25 cellular contexts compared by ENCODE assay signal in the genomic region with DNA sequence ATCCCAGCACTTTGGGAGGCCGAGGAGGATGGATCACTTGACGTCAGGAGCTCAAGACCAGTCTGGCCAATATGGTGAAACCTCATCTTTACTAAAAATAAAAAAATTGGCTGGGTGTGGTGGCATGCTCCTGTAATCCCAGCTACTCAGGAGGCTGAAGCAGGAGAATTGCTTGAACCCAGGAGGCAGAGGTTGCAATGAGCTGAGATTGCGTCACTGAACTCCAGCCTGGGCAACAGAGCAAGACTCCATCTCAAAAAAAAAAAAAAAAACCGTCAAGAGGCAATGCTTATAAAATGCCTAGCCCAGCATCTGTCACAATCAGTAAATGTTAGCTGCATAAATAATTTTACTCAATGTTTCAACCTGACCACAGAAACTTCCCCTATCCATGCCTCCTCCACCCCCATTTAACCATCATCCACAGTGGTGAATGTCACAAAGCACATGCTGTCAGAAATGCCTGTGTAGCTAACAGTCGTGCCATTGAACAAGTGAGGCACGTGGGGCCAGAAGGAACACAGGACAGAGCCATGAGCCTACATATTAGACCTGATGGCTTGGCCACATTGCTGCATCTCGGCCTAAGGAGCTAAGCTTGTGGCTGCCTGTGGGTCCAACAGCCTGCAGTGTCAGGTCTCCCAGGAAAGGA. TPM values are rescaled to one million over a fixed set of nuclear protein-coding genes. Genes with fewer than 3 reads are reported as not detected.
A peak's percentile ranks its signal among the peaks of the same experiment; 100 is the strongest.
DNase-seq lines count a peak whose midpoint lies in the region; ATAC-seq and TF ChIP-seq lines count a peak whose summit lies in the region.
"Had no signal": no experiment of that assay in that cellular context is flagged by ENCODE, and none has a peak within 500 bp of the region (broad histone marks: within the 10 kb centered on the region; RNA-seq: fewer than 3 reads in every experiment).

No MANE protein-coding gene starts in this region.

- peak; percentile 65 to 66 for ATAC-seq in activated T-cell treated with anti-CD3 and anti-CD28 coated beads, Interleukin-2, amount 50 U/mL, for 4 hours
- ATAC-seq in upper lobe of right lung (peak; percentile 68), WTC11 (no peak)
- ATAC-seq: mucosa of descending colon had no signal

- no peaks in the 10 kb centered on the region for H3K36me3 ChIP-seq in upper lobe of right lung
- H3K36me3 ChIP-seq in OCI-LY7 (ENCODE audit: insufficient read depth, low read length) = no peaks in the 10 kb centered on the region
- H3K36me3 ChIP-seq: adrenal gland, breast epithelium, neural progenitor cell, vagina had no signal

- BruUV-seq in OCI-LY7 (replicated peaks; lab: Mats Ljungman, UMichigan) = no TSS peak

- H3K4me3 ChIP-seq in upper lobe of right lung (no peak overlapping the region), OCI-LY7 (ENCODE audit: low read depth, low read length, poor library complexity, severe bottlenecking) (no peak overlapping the region)
- H3K4me3 ChIP-seq: adrenal gland, breast epithelium, mucosa of descending colon, neural progenitor cell, smooth muscle cell, vagina had no signal

- H2AFZ ChIP-seq in OCI-LY7 (ENCODE audit: low read length) = no peak overlapping the region
- H2AFZ ChIP-seq: neural progenitor cell had no signal

- peaks cover 4% of the 10 kb centered on the region for H3K4me1 Mint-ChIP-seq in activated T-cell treated with anti-CD3 and anti-CD28 coated beads, Interleukin-2, amount 50 U/mL, for 4 hours (ENCODE audit: low read depth)
- H3K4me1 Mint-ChIP-seq in activated T-cell treated with anti-CD3 and anti-CD28 coated beads, Interleukin-2, amount 50 U/mL, for 24 hours (ENCODE audit: low read depth) = peaks cover 5% of the 10 kb centered on the region
- H3K4me1 Mint-ChIP-seq in WTC11 = 0 out of 2 replicates have a peak, but pooled peaks cover 3% of the 10 kb centered on the region

- H3K9me3 ChIP-seq in upper lobe of right lung (no peaks in the 10 kb centered on the region), OCI-LY7 (ENCODE audit: low read length) (no peaks in the 10 kb centered on the region)
- H3K9me3 ChIP-seq: adrenal gland, breast epithelium, mucosa of descending colon, vagina had no signal

- H3K9me2 ChIP-seq in OCI-LY7 (ENCODE audit: insufficient read depth, low read length) = no peaks in the 10 kb centered on the region

- H3K4me3 Mint-ChIP-seq in activated T-cell treated with anti-CD3 and anti-CD28 coated beads, Interleukin-2, amount 50 U/mL, for 4 hours = no peak overlapping the region
- H3K4me3 Mint-ChIP-seq in activated T-cell treated with anti-CD3 and anti-CD28 coated beads, Interleukin-2, amount 50 U/mL, for 24 hours = no peak overlapping the region
- H3K4me3 Mint-ChIP-seq in WTC11 = no peak overlapping the region
- H3K4me3 Mint-ChIP-seq: neural progenitor cell had no signal

- H3K36me3 Mint-ChIP-seq in activated T-cell treated with anti-CD3 and anti-CD28 coated beads, Interleukin-2, amount 50 U/mL, for 4 hours (ENCODE audit: insufficient read depth) = no peaks in the 10 kb centered on the region
- no peaks in the 10 kb centered on the region for H3K36me3 Mint-ChIP-seq in activated T-cell treated with anti-CD3 and anti-CD28 coated beads, Interleukin-2, amount 50 U/mL, for 24 hours (ENCODE audit: low read depth)
- no peaks in the 10 kb centered on the region for H3K36me3 Mint-ChIP-seq in WTC11
- H3K36me3 Mint-ChIP-seq: neural progenitor cell had no signal

- CTCF ChIA-PET in WTC11 (lab: Charles Lee) (interaction anchor here (0.7 kb wide), 4 partner anchors 8 to 204 kb away, joined by 3 to 4 read pairs (median 3); no protein-coding TSS in a partner anchor), OCI-LY7 (lab: Charles Lee; ENCODE audit: unreplicated experiment) (no interaction called here)

- H4K20me1 ChIP-seq in OCI-LY7 (ENCODE audit: insufficient read depth, low read length) = no peaks in the 10 kb centered on the region

- POLR2A ChIA-PET in WTC11 (lab: Charles Lee) = no interaction called here
- POLR2A ChIA-PET in OCI-LY7 (lab: Charles Lee) = interaction anchor here (0.7 to 2.3 kb wide), 2 partner anchors 10 to 317 kb away, joined by 4 to 13 read pairs; no protein-coding TSS in a partner anchor

- intact Hi-C loops in upper lobe of right lung (cut with DNase I) (no loop called here), OCI-LY7 (cut with micrococcal nuclease; ENCODE audit: unreplicated experiment) (no loop called here)

- DNase-seq in activated T-cell treated with anti-CD3 and anti-CD28 coated beads, Interleukin-2, amount 50 U/mL, for 4 hours = no peak
- DNase-seq in activated T-cell treated with anti-CD3 and anti-CD28 coated beads, Interleukin-2, amount 50 U/mL, for 24 hours = no peak
- DNase-seq in SK-MEL-5 (ENCODE audit: low read depth, low spot score) (peak; percentile 71), medulla oblongata (ENCODE audit: extremely low spot score) (peak; percentile 34), upper lobe of right lung (no peak), activated gamma-delta T cell (lab: John Stamatoyannopoulos, UW) (no peak), WTC11 (ENCODE audit: low spot score) (no peak), OCI-LY7 (ENCODE audit: low spot score) (no peak)
- DNase-seq: adrenal gland; cortex of kidney; EL; H7; mucosa of descending colon; NCI-H1417; OCI-M1; SHP77; stimulated activated CD4-positive, alpha-beta T cell treated with anti-CD3 and anti-CD28 coated beads, Interleukin-4, amount 100 ng/mL, for 24 hours; T-helper 1 cell had no signal

- H3K4me2 ChIP-seq in OCI-LY7 (ENCODE audit: low read length) = no peak overlapping the region
- H3K4me2 ChIP-seq: neural progenitor cell, smooth muscle cell had no signal

- H3K27ac ChIP-seq in upper lobe of right lung (no peak overlapping the region), OCI-LY7 (ENCODE audit: low read depth, low read length, poor library complexity, severe bottlenecking) (no peak overlapping the region)
- H3K27ac ChIP-seq: adrenal gland, breast epithelium, neural progenitor cell, vagina, VCaP had no signal

- H3K27ac Mint-ChIP-seq in activated T-cell treated with anti-CD3 and anti-CD28 coated beads, Interleukin-2, amount 50 U/mL, for 24 hours = no peak overlapping the region
- H3K27ac Mint-ChIP-seq in WTC11 = no peak overlapping the region

- TF ChIP-seq CTCF in upper lobe of right lung (IDR thresholded peaks at IDR 0.05) = no peak
- no peak for TF ChIP-seq CTCF in WTC11 (IDR thresholded peaks at IDR 0.05)
- TF ChIP-seq CTCF in OCI-LY7 (conservative IDR thresholded peaks at IDR 0.05; ENCODE audit: low read length) = no peak

- H3K27me3 Mint-ChIP-seq in activated T-cell treated with anti-CD3 and anti-CD28 coated beads, Interleukin-2, amount 50 U/mL, for 4 hours (ENCODE audit: low read depth) = no peaks in the 10 kb centered on the region
- no peaks in the 10 kb centered on the region for H3K27me3 Mint-ChIP-seq in activated T-cell treated with anti-CD3 and anti-CD28 coated beads, Interleukin-2, amount 50 U/mL, for 24 hours
- no peaks in the 10 kb centered on the region for H3K27me3 Mint-ChIP-seq in WTC11 (ENCODE audit: low read depth)

- no peaks in the 10 kb centered on the region for H3K79me2 ChIP-seq in OCI-LY7 (ENCODE audit: insufficient read depth, low read depth, low read length)

- H3K9me3 Mint-ChIP-seq in activated T-cell treated with anti-CD3 and anti-CD28 coated beads, Interleukin-2, amount 50 U/mL, for 4 hours = no peaks in the 10 kb centered on the region
- no peaks in the 10 kb centered on the region for H3K9me3 Mint-ChIP-seq in activated T-cell treated with anti-CD3 and anti-CD28 coated beads, Interleukin-2, amount 50 U/mL, for 24 hours
- peaks cover 5% of the 10 kb centered on the region; the same call in 1 of the 2 replicates for H3K9me3 Mint-ChIP-seq in WTC11

- H3K27me3 ChIP-seq in upper lobe of right lung = no peaks in the 10 kb centered on the region
- H3K27me3 ChIP-seq: adrenal gland, breast epithelium, neural progenitor cell, vagina had no signal

- in situ Hi-C loops in SK-MEL-5 (cut with HindIII; ENCODE audit: low pct_unique_long_range_greater_than_20kb, low sequenced_read_pairs) = no loop called here

- no peaks in the 10 kb centered on the region for H3K4me1 ChIP-seq in upper lobe of right lung
- H3K4me1 ChIP-seq in OCI-LY7 (ENCODE audit: insufficient read depth, low read length, poor library complexity, severe bottlenecking) = peaks cover 7% of the 10 kb centered on the region
- H3K4me1 ChIP-seq: adrenal gland, breast epithelium, vagina had no signal

TF ChIP-seq in WTC11, 78 proteins besides CTCF, POLR2A, EP300 and RAD21 (continues in another document):
- TF ChIP-seq, protein P1, sequence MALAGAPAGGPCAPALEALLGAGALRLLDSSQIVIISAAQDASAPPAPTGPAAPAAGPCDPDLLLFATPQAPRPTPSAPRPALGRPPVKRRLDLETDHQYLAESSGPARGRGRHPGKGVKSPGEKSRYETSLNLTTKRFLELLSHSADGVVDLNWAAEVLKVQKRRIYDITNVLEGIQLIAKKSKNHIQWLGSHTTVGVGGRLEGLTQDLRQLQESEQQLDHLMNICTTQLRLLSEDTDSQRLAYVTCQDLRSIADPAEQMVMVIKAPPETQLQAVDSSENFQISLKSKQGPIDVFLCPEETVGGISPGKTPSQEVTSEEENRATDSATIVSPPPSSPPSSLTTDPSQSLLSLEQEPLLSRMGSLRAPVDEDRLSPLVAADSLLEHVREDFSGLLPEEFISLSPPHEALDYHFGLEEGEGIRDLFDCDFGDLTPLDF (CRISPR knock-in tag; IDR thresholded peaks at IDR 0.05) = no peak

RNA-seq across cellular contexts. Expression of a gene that starts 16.8 kb away (rescaled TPM):
- total RNA-seq in activated T-cell treated with anti-CD3 and anti-CD28 coated beads, Interleukin-2, amount 50 U/mL, for 4 hours = 100 to 1,000 TPM; 153 to 160 (median 156) TPM
- total RNA-seq in SK-MEL-5 (2014; rRNA removed; shearing (Covaris generic)) = 20.8 and 25.7 TPM in 2 replicates
- polyA plus RNA-seq in SK-MEL-5 (2015; cell fraction: cytosol; rRNA removed) = 33.9 and 41.4 TPM in 2 replicates
- 48.1 and 58.7 TPM in 2 replicates for polyA plus RNA-seq in SK-MEL-5 (2015; cell fraction: nucleus; rRNA removed)
- total RNA-seq in upper lobe of right lung (31.1 TPM), WTC11 (2021) (130 to 174 TPM (median 133 TPM) in 3 replicates), OCI-LY7 (2022) (104 and 108 TPM in 2 replicates)
- 61.3 and 62.9 TPM in 2 replicates for total RNA-seq in OCI-LY7 (2014; rRNA removed; shearing (Covaris generic))

RNA-seq across cellular contexts. Expression of a gene that starts 38.0 kb away (rescaled TPM):
- not detected for total RNA-seq in activated T-cell treated with anti-CD3 and anti-CD28 coated beads, Interleukin-2, amount 50 U/mL, for 4 hours
- not detected in 2 replicates for total RNA-seq in SK-MEL-5 (2014; rRNA removed; shearing (Covaris generic))
- 0.21 TPM in 1 of 2 replicates, not detected in the other for polyA plus RNA-seq in SK-MEL-5 (2015; cell fraction: cytosol; rRNA removed)
- not detected in 2 replicates for polyA plus RNA-seq in SK-MEL-5 (2015; cell fraction: nucleus; rRNA removed)
- total RNA-seq in upper lobe of right lung (4.0 TPM), WTC11 (2021) (5.9 to 6.9 TPM (median 6.6 TPM) in 3 replicates), OCI-LY7 (2022) (not detected in 2 replicates)
- total RNA-seq in OCI-LY7 (2014; rRNA removed; shearing (Covaris generic)) = not detected in 2 replicates

RNA-seq across cellular contexts. Expression of a gene that starts 51.2 kb away (rescaled TPM):
- total RNA-seq in activated T-cell treated with anti-CD3 and anti-CD28 coated beads, Interleukin-2, amount 50 U/mL, for 4 hours = not detected
- total RNA-seq in SK-MEL-5 (2014; rRNA removed; shearing (Covaris generic)) = not detected in 2 replicates
- 0.12 TPM in 1 of 2 replicates, not detected in the other for polyA plus RNA-seq in SK-MEL-5 (2015; cell fraction: cytosol; rRNA removed)
- polyA plus RNA-seq in SK-MEL-5 (2015; cell fraction: nucleus; rRNA removed) = 0.43 TPM in 1 of 2 replicates, not detected in the other
- total RNA-seq in upper lobe of right lung = 1.5 TPM
- total RNA-seq in WTC11 (2021) = 0.13 to 0.16 TPM (median 0.14 TPM) in 3 replicates
- total RNA-seq in OCI-LY7 (2014; rRNA removed; shearing (Covaris generic)) = not detected in 2 replicates
- not detected in 2 replicates for total RNA-seq in OCI-LY7 (2022)
- total RNA-seq: A673, HT1080 had no signal

Comparison
In these comparisons a context has a peak if more than half of its experiments do, and no peak if none do; other contexts are left out.
1. DNase-seq: peak in SK-MEL-5 (single experiment) and medulla oblongata (single experiment); none in activated T-cell treated with anti-CD3 and anti-CD28 coated beads, Interleukin-2, amount 50 U/mL, for 4 hours (single experiment), activated T-cell treated with anti-CD3 and anti-CD28 coated beads, Interleukin-2, amount 50 U/mL, for 24 hours (single experiment), upper lobe of right lung (single experiment), activated gamma-delta T cell (single experiment), WTC11 (single experiment) and OCI-LY7 (single experiment).